In genomic region chr15:57922780-57923179, GRCh38 we compare ENCODE assay signal across 14 cellular contexts.
DNase-seq lines count a peak whose midpoint lies in the region; ATAC-seq and TF ChIP-seq lines count a peak whose summit lies in the region.
"Had no signal": no experiment of that assay in that cellular context is flagged by ENCODE, and none has a peak within 500 bp of the region (broad histone marks: within the 10 kb centered on the region; RNA-seq: fewer than 3 reads in every experiment).

No MANE protein-coding gene starts in this region.

- peaks cover 16 to 20% of the 10 kb centered on the region in 2 donors for H3K27me3 Mint-ChIP-seq in stimulated activated naive B cell treated with anti-CD40 and anti-IgM and Interleukin-4, amounts not matched to agents 10 μg/mL and 1 μg/mL and 100 μg/mL, for 72 hours

- no peak overlapping the region for H3K4me3 Mint-ChIP-seq in stimulated activated naive B cell treated with anti-CD40 and anti-IgM and Interleukin-4, amounts not matched to agents 10 μg/mL and 1 μg/mL and 100 μg/mL, for 72 hours
- H3K4me3 Mint-ChIP-seq: activated T-cell treated with anti-CD3 and anti-CD28 coated beads, Interleukin-2, amount 50 U/mL, for 4 hours; CD4-positive, alpha-beta memory T cell; GM23338 had no signal

- H3K36me3 ChIP-seq in lower lobe of right lung (no peaks in the 10 kb centered on the region), thoracic aorta (no peaks in the 10 kb centered on the region)

- no peaks in the 10 kb centered on the region for H3K9me3 Mint-ChIP-seq in stimulated activated naive B cell treated with anti-CD40 and anti-IgM and Interleukin-4, amounts not matched to agents 10 μg/mL and 1 μg/mL and 100 μg/mL, for 72 hours
- H3K9me3 Mint-ChIP-seq: activated T-cell treated with anti-CD3 and anti-CD28 coated beads, Interleukin-2, amount 50 U/mL, for 4 hours; GM23338 had no signal

- H3K27ac Mint-ChIP-seq in stimulated activated naive B cell treated with anti-CD40 and anti-IgM and Interleukin-4, amounts not matched to agents 10 μg/mL and 1 μg/mL and 100 μg/mL, for 72 hours: no peak overlapping the region
- H3K27ac Mint-ChIP-seq: CD4-positive, alpha-beta memory T cell; GM23338 had no signal

- no peaks in the 10 kb centered on the region for H3K27me3 ChIP-seq in lower lobe of right lung (ENCODE audit: low read depth)
- no peaks in the 10 kb centered on the region for H3K27me3 ChIP-seq in thoracic aorta (replicated peaks; ENCODE audit: insufficient read depth)

- TF ChIP-seq CTCF in lower lobe of right lung (IDR thresholded peaks at IDR 0.05) (peak; percentile 8), thoracic aorta (IDR thresholded peaks at IDR 0.05) (no peak)

- peaks cover 43% of the 10 kb centered on the region for H3K4me1 ChIP-seq in lower lobe of right lung
- peaks cover 18 to 24% of the 10 kb centered on the region in 2 donors for H3K4me1 ChIP-seq in thoracic aorta (ENCODE audit: control insufficient read depth in 1 of 2, low read depth in 2 of 2)

- no peak overlapping the region for H3K4me3 ChIP-seq in lower lobe of right lung
- peak overlapping the region; percentile 28 for H3K4me3 ChIP-seq in thoracic aorta
- H3K4me3 ChIP-seq: GM23338 had no signal

- peak; percentile 47 for ATAC-seq in esophagus mucosa
- ATAC-seq in lower lobe of right lung: peak; percentile 93
- ATAC-seq in thoracic aorta (ENCODE audit: insufficient number of reproducible peaks, low FRiP score, low read depth): no peak
- no peak for ATAC-seq in stimulated activated naive B cell treated with anti-CD40 and anti-IgM and Interleukin-4, amounts not matched to agents 10 μg/mL and 1 μg/mL and 100 μg/mL, for 72 hours (replicated peaks)
- ATAC-seq: activated T-cell treated with anti-CD3 and anti-CD28 coated beads, Interleukin-2, amount 50 U/mL, for 4 hours; GM23338 had no signal

- H3K36me3 Mint-ChIP-seq in stimulated activated naive B cell treated with anti-CD40 and anti-IgM and Interleukin-4, amounts not matched to agents 10 μg/mL and 1 μg/mL and 100 μg/mL, for 72 hours: no peaks in the 10 kb centered on the region
- H3K36me3 Mint-ChIP-seq: CD4-positive, alpha-beta memory T cell had no signal

- intact Hi-C loops in lower lobe of right lung (cut with DNase I): no loop called here

- no peaks in the 10 kb centered on the region for H3K4me1 Mint-ChIP-seq in stimulated activated naive B cell treated with anti-CD40 and anti-IgM and Interleukin-4, amounts not matched to agents 10 μg/mL and 1 μg/mL and 100 μg/mL, for 72 hours
- H3K4me1 Mint-ChIP-seq: CD4-positive, alpha-beta memory T cell; GM23338 had no signal

- H3K27ac ChIP-seq in lower lobe of right lung (peak overlapping the region; percentile 51), thoracic aorta (peak overlapping the region in 1 of 2 donors; percentile 51)

- H3K9me3 ChIP-seq in lower lobe of right lung: no peaks in the 10 kb centered on the region
- no peaks in the 10 kb centered on the region for H3K9me3 ChIP-seq in thoracic aorta

- peak; percentile 66 for DNase-seq in M059J (ENCODE audit: low read depth)
- peak; percentile 86 for DNase-seq in lower lobe of right lung
- DNase-seq in thoracic aorta (ENCODE audit: low spot score): no peak
- DNase-seq in SIG-M5 treated with dmso at 0.1 percent for 504 hours (lab: John Stamatoyannopoulos, UW; ENCODE audit: unreplicated experiment): no peak
- DNase-seq in stimulated activated CD4-positive, alpha-beta T cell treated with anti-CD3 and anti-CD28 coated beads, Interleukin-1b, Interleukin-23, amount 100 ng/mL, for 48 hours: no peak
- no peak for DNase-seq in stimulated activated naive B cell treated with anti-CD40 and anti-IgM and Interleukin-4, amounts not matched to agents 10 μg/mL and 1 μg/mL and 100 μg/mL, for 72 hours
- DNase-seq in activated CD4-positive, alpha-beta T cell treated with anti-CD3 and anti-CD28 coated beads, Interleukin-2, amount 50 U/mL, for 1 hour: no peak
- DNase-seq: activated CD4-positive, CD25-positive, alpha-beta regulatory T cell treated with anti-CD3 and anti-CD28 coated beads, Interleukin-2, amount 50 U/mL, for 72 hours; activated T-cell treated with anti-CD3 and anti-CD28 coated beads, Interleukin-2, amount 50 U/mL, for 4 hours; CD4-positive, alpha-beta memory T cell; erythroblast; NCI-H1417 treated with DMSO at 0.1 percent for 48 hours had no signal

Comparison
In these comparisons a context has a peak if more than half of its experiments do, and no peak if none do; other contexts are left out.
1. DNase-seq: peak in M059J (single experiment) and lower lobe of right lung (single experiment); none in thoracic aorta (single experiment), SIG-M5 treated with dmso at 0.1 percent for 504 hours (single experiment), stimulated activated CD4-positive, alpha-beta T cell treated with anti-CD3 and anti-CD28 coated beads, Interleukin-1b, Interleukin-23, amount 100 ng/mL, for 48 hours (single experiment), stimulated activated naive B cell treated with anti-CD40 and anti-IgM and Interleukin-4, amounts not matched to agents 10 μg/mL and 1 μg/mL and 100 μg/mL, for 72 hours (single experiment) and activated CD4-positive, alpha-beta T cell treated with anti-CD3 and anti-CD28 coated beads, Interleukin-2, amount 50 U/mL, for 1 hour (single experiment).
2. ATAC-seq: peak in esophagus mucosa (single experiment) and lower lobe of right lung (2 of 2); none in thoracic aorta (single experiment) and stimulated activated naive B cell treated with anti-CD40 and anti-IgM and Interleukin-4, amounts not matched to agents 10 μg/mL and 1 μg/mL and 100 μg/mL, for 72 hours (0 of 2).